8 cellular contexts compared by ENCODE assay signal in the genomic region with DNA sequence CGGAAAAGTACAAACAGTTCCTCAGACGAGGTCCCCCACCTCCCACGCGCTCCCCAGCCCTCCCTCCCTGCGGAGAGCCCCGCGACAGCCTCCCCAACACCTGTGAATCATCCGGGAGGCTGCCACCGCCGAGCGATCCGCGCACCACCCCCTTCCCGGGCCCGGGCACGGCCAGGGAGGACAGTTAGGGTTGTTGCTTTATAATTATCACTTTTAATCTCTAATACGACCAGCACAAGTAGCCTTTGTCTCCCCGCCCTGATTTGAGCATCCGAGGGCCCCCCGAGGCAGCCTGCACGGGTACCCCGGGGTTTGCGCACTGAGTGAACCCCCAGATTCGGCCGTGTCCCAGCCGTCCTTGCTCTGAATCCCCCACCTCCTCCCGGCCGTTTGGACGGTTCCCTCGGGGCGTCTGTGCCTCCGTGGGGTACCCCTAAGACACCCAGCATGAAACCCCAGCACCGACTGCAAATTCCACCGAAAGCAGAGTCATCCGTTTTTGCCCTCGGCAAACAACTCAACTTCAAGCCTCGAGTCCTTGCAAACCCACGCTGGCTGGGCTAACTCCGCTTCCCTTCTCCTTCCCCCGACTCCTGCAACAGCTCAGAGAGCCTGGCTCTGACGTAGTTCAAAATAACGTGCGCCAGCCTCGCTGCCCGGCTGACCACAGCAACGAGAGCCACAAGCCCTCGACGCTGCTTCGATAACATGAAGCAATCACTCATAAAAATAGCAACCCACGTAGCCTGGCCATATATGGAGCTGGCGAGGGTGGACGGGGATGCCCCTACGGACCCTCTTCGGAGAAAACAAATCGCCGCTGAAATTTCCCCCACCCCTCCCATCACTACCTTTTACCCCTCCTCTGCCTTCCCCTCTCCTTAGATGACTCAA. TPM values are rescaled to one million over a fixed set of nuclear protein-coding genes. Genes with fewer than 3 reads are reported as not detected.
DNase-seq lines count a peak whose midpoint lies in the region; ATAC-seq and TF ChIP-seq lines count a peak whose summit lies in the region.

No MANE protein-coding gene starts in this region.

- H3K9me3 ChIP-seq in ectodermal cell (ENCODE audit: control insufficient read depth, low read length) = no peaks in the 10 kb centered on the region

- peaks cover 7% of the 10 kb centered on the region for H3K27me3 Mint-ChIP-seq in HFFc6 (ENCODE audit: insufficient read depth)

- H3K36me3 Mint-ChIP-seq in HFFc6 (ENCODE audit: low read depth) = no peaks in the 10 kb centered on the region

- DNase-seq in HFFc6 = no peak
- DNase-seq in SHP77 (lab: John Stamatoyannopoulos, UW) = peak; percentile 94 to 99
- peak; percentile 67 for DNase-seq in medulla oblongata (ENCODE audit: extremely low spot score)
- peak; percentile 46 for DNase-seq in stromal cell of bone marrow (ENCODE audit: low read depth)
- DNase-seq in KG1 (lab: John Stamatoyannopoulos, UW) = no peak

- peak overlapping the region; percentile 93 for H2AFZ ChIP-seq in ACC112 (ENCODE audit: low read length, unreplicated experiment)

- no peaks in the 10 kb centered on the region; the same call in 1 of the 2 replicates for H3K9me3 Mint-ChIP-seq in HFFc6

- H3K4me3 Mint-ChIP-seq in HFFc6 = 0 out of 2 replicates have a peak overlapping the region, but pooled peaks have one; percentile 23

- no peaks in the 10 kb centered on the region for H3K79me2 ChIP-seq in ACC112 (ENCODE audit: control insufficient read depth, insufficient read depth, low read length, unreplicated experiment)

- H3K4me1 ChIP-seq in ACC112 (ENCODE audit: control insufficient read depth, insufficient read depth, low read length, unreplicated experiment) (peaks cover 9% of the 10 kb centered on the region), ectodermal cell (ENCODE audit: control insufficient read depth, insufficient read depth, low read length) (peaks cover 5% of the 10 kb centered on the region)

- H3K27me3 ChIP-seq in ACC112 (ENCODE audit: insufficient read depth, low read length) = peaks cover 36% of the 10 kb centered on the region
- H3K27me3 ChIP-seq in ectodermal cell (ENCODE audit: control insufficient read depth, insufficient read depth, low read length, poor library complexity, severe bottlenecking) = peaks cover 49% of the 10 kb centered on the region

- H3K4me3 ChIP-seq in ACC112 (ENCODE audit: low read depth, low read length) = peak overlapping the region; percentile 91
- peak overlapping the region; percentile 37 for H3K4me3 ChIP-seq in ectodermal cell (ENCODE audit: insufficient read depth, low read depth, low read length)

- no peak overlapping the region for H3K27ac Mint-ChIP-seq in HFFc6

- TF ChIP-seq CTCF in HFFc6 (IDR thresholded peaks at IDR 0.05) = no peak

- H3K4me1 Mint-ChIP-seq in HFFc6 (ENCODE audit: low read depth) = peaks cover 6% of the 10 kb centered on the region

- no peak for ATAC-seq in esophagus mucosa

- H3K27ac ChIP-seq in ACC112 (ENCODE audit: low read depth, low read length) (peak overlapping the region; percentile 99), ectodermal cell (ENCODE audit: insufficient read depth, low read depth, low read length, poor library complexity, severe bottlenecking) (no peak overlapping the region)

- H3K36me3 ChIP-seq in ACC112 (ENCODE audit: insufficient read depth, low read length) (no peaks in the 10 kb centered on the region), ectodermal cell (ENCODE audit: control insufficient read depth, insufficient read depth, low read length) (no peaks in the 10 kb centered on the region)

- 0 to 1% methylated on average over 47 to 53 of the region's 56 CpGs for WGBS in ectodermal cell, 2 experiments

RNA-seq across cellular contexts. Expression of a gene that starts 0.9 kb away (rescaled TPM):
- total RNA-seq in HFFc6 (2021; fragmentation: NEBNext Ultra II Directional; extraction: Animal tissue kit (Norgen Biotek cat#: 25700)) = under 1 TPM in 1 of 6 experiments, not detected in 5; 0.10 TPM
- 1.9 TPM for polyA plus RNA-seq in ectodermal cell (2013, experiment 1 of 4)
- 1.1 TPM for polyA plus RNA-seq in ectodermal cell (2013, experiment 2 of 4)
- polyA plus RNA-seq in ectodermal cell (2013, experiment 3 of 4) = 1.7 TPM
- 1.7 TPM for polyA plus RNA-seq in ectodermal cell (2013, experiment 4 of 4)
- 0.08 TPM for total RNA-seq in esophagus mucosa

Comparison
In these comparisons a context has a peak if more than half of its experiments do, and no peak if none do; other contexts are left out.
1. DNase-seq: peak in SHP77 (2 of 2), medulla oblongata (single experiment) and stromal cell of bone marrow (single experiment); none in HFFc6 (single experiment) and KG1 (single experiment).